Comparison of ENCODE assay signal across 15 cellular contexts in the genomic region with DNA sequence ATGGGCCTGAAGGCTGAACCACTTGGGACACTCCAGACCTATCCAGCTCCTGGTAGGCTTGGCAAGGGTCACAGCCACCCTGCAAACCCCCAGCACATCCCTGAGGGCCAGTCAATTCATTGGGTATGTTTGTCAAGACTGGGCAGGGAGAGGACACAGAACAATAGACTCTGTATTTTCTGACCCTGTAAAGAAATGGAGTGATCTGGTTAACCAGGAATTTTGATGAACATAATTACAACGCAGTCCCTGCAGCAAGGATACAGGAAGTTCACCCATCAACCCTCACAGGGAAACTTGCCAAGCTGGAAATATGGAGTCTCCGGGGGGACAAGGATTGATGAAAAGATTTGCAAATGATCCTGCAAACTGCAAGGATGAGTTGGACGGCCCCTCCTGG.
DNase-seq lines count a peak whose midpoint lies in the region; ATAC-seq and TF ChIP-seq lines count a peak whose summit lies in the region.
"Had no signal": no experiment of that assay in that cellular context is flagged by ENCODE, and none has a peak within 500 bp of the region (broad histone marks: within the 10 kb centered on the region; RNA-seq: fewer than 3 reads in every experiment).

No MANE protein-coding gene starts in this region.

- TF ChIP-seq CTCF in natural killer cell (IDR thresholded peaks at IDR 0.05) (no peak), dorsolateral prefrontal cortex (IDR thresholded peaks at IDR 0.05 in 54 of 56, conservative IDR thresholded peaks at IDR 0.05 in 2 of 56; ENCODE audit: low read depth in 1 of 56, partially characterized antibody in 56 of 56) (no peak), neural crest cell (conservative IDR thresholded peaks at IDR 0.05) (no peak), tibial nerve (IDR thresholded peaks at IDR 0.05) (no peak)

- H3K4me1 Mint-ChIP-seq in natural killer cell treated with Interleukin-12 subunit alpha and Interleukin-12 subunit beta and Interleukin-15 and Interleukin-18, amount 100 ng/mL, for 72 hours (ENCODE audit: low read depth in 2 of 2) = peaks cover 3 to 12% of the 10 kb centered on the region in 2 donors
- H3K4me1 Mint-ChIP-seq in natural killer cell (peaks cover 43 to 49% of the 10 kb centered on the region in 2 donors), neural crest cell (peaks cover 71% of the 10 kb centered on the region)

- peak; percentile 8 for DNase-seq in natural killer cell treated with Interleukin-12 subunit alpha and Interleukin-12 subunit beta and Interleukin-15 and Interleukin-18, amount 100 ng/mL, for 72 hours (ENCODE audit: low spot score)
- no peak for DNase-seq in natural killer cell
- DNase-seq in dorsolateral prefrontal cortex = peak in 1 of 10 donors; percentile 29
- no peak for DNase-seq in neural crest cell (ENCODE audit: low read depth, low spot score)
- DNase-seq in tibial nerve (ENCODE audit: low spot score in 2 of 2) = no peak
- DNase-seq in cerebellar cortex (ENCODE audit: low spot score) = no peak
- no peak for DNase-seq in posterior cingulate gyrus
- DNase-seq in NCI-H187 treated with DMSO at 0.1 percent for 48 hours (lab: John Stamatoyannopoulos, UW) = no peak
- DNase-seq: C1 segment of cervical spinal cord, DMS 273 treated with DMSO at 0.1 percent for 48 hours, GF-D8, KG1, NCI-H1436 treated with DMSO at 0.1 percent for 48 hours, NCI-H2081, NCI-H748 treated with DMSO at 0.1 percent for 48 hours had no signal

- WGBS in tibial nerve, 2 donors = 19 to 28% methylated on average over 3 of the region's 3 CpGs

- H3K4me3 ChIP-seq in dorsolateral prefrontal cortex (peak overlapping the region in 14 of 59 donors; percentile 0 to 40 (median 14)), tibial nerve (peak overlapping the region in 2 of 4 donors; percentile 13 to 29)

- H3K36me3 Mint-ChIP-seq in natural killer cell treated with Interleukin-12 subunit alpha and Interleukin-12 subunit beta and Interleukin-15 and Interleukin-18, amount 100 ng/mL, for 72 hours = no peaks in the 10 kb centered on the region
- H3K36me3 Mint-ChIP-seq in natural killer cell = no peaks in the 10 kb centered on the region
- H3K36me3 Mint-ChIP-seq in neural crest cell (ENCODE audit: low read depth) = peaks cover 7% of the 10 kb centered on the region

- no peak for ATAC-seq in natural killer cell treated with Interleukin-12 subunit alpha and Interleukin-12 subunit beta and Interleukin-15 and Interleukin-18, amount 100 ng/mL, for 72 hours
- no peak for ATAC-seq in natural killer cell

- H3K9me3 ChIP-seq in tibial nerve = no peaks in the 10 kb centered on the region

- no peaks in the 10 kb centered on the region for H3K27me3 Mint-ChIP-seq in natural killer cell treated with Interleukin-12 subunit alpha and Interleukin-12 subunit beta and Interleukin-15 and Interleukin-18, amount 100 ng/mL, for 72 hours
- no peaks in the 10 kb centered on the region for H3K27me3 Mint-ChIP-seq in natural killer cell (ENCODE audit: low read depth in 2 of 2)
- no peaks in the 10 kb centered on the region for H3K27me3 Mint-ChIP-seq in neural crest cell (ENCODE audit: low read depth)

- TF ChIP-seq POLR2A in tibial nerve (IDR thresholded peaks at IDR 0.05) = no peak

- H3K27ac Mint-ChIP-seq in natural killer cell treated with Interleukin-12 subunit alpha and Interleukin-12 subunit beta and Interleukin-15 and Interleukin-18, amount 100 ng/mL, for 72 hours = no peak overlapping the region
- H3K27ac Mint-ChIP-seq in natural killer cell = peak overlapping the region in 1 of 2 donors; percentile 14
- peak overlapping the region; percentile 29 for H3K27ac Mint-ChIP-seq in neural crest cell (ENCODE audit: unreplicated experiment)

- peak in 1 of 2 donors; percentile 8 for TF ChIP-seq EP300 in tibial nerve (IDR thresholded peaks at IDR 0.05)

- H3K4me3 Mint-ChIP-seq in natural killer cell treated with Interleukin-12 subunit alpha and Interleukin-12 subunit beta and Interleukin-15 and Interleukin-18, amount 100 ng/mL, for 72 hours = no peak overlapping the region
- H3K4me3 Mint-ChIP-seq in natural killer cell (no peak overlapping the region), neural crest cell (peak overlapping the region; percentile 24)

- intact Hi-C loops in natural killer cell (cut with micrococcal nuclease) (no loop called here), dorsolateral prefrontal cortex (cut with DNase I) (loop anchor here (5.0 to 10.0 kb wide), 5 partner anchors 44 to 194 kb away; no protein-coding TSS in a partner anchor), posterior cingulate gyrus (cut with DNase I) (no loop called here)

- peaks cover 0 to 93% (median 36%) of the 10 kb centered on the region in 4 donors for H3K4me1 ChIP-seq in tibial nerve

- H3K27ac ChIP-seq in dorsolateral prefrontal cortex = peak overlapping the region in 58 of 59 donors; percentile 26 to 98 (median 92)
- peak overlapping the region; percentile 8 to 97 (median 88) for H3K27ac ChIP-seq in tibial nerve

- peaks cover 0 to 11% (median 0%) of the 10 kb centered on the region in 3 donors for H3K36me3 ChIP-seq in tibial nerve

- H3K27me3 ChIP-seq in dorsolateral prefrontal cortex (no peaks in the 10 kb centered on the region), tibial nerve (no peaks in the 10 kb centered on the region)

- H3K9me3 Mint-ChIP-seq in natural killer cell treated with Interleukin-12 subunit alpha and Interleukin-12 subunit beta and Interleukin-15 and Interleukin-18, amount 100 ng/mL, for 72 hours = no peaks in the 10 kb centered on the region
- H3K9me3 Mint-ChIP-seq in natural killer cell (no peaks in the 10 kb centered on the region), neural crest cell (no peaks in the 10 kb centered on the region)

Comparison
In these comparisons a context has a peak if more than half of its experiments do, and no peak if none do; other contexts are left out.
1. intact Hi-C loops: an anchor here in dorsolateral prefrontal cortex (5.0 to 10.0 kb wide); none called in natural killer cell and posterior cingulate gyrus.